25 cellular contexts compared by ENCODE assay signal in genomic region chr2:207450186-207450585, GRCh38.
"Had no signal": no experiment of that assay in that cellular context is flagged by ENCODE, and none has a peak within 500 bp of the region (broad histone marks: within the 10 kb centered on the region; RNA-seq: fewer than 3 reads in every experiment).

No MANE protein-coding gene starts in this region.

- DNase-seq: activated CD4-positive, alpha-beta memory T cell treated with anti-CD3 and anti-CD28 coated beads, Interleukin-2, amount 10 ng/mL, durations not matched to agents 7 days and 5 days; activated CD4-positive, alpha-beta T cell treated with anti-CD3 and anti-CD28 coated beads, Interleukin-2, amount 10 ng/mL, durations not matched to agents 24 days and 14 days; activated CD4-positive, CD25-positive, alpha-beta regulatory T cell treated with anti-CD3 and anti-CD28 coated beads, Interleukin-2, amount 50 U/mL, for 72 hours; activated CD8-positive, alpha-beta memory T cell treated with anti-CD3 and anti-CD28 coated beads, Interleukin-2, amount 50 U/mL, for 48 hours; activated gamma-delta T cell; activated naive CD4-positive, alpha-beta T cell treated with anti-CD3 and anti-CD28 coated beads, Interleukin-2, amount 10 ng/mL, durations not matched to agents 7 days and 5 days; activated naive CD8-positive, alpha-beta T cell treated with anti-CD3 and anti-CD28 coated beads, Interleukin-2, amount 10 ng/mL, durations not matched to agents 7 days and 5 days; activated T-cell treated with anti-CD3 and anti-CD28 coated beads, Interleukin-2, amount 50 U/mL, for 24 hours; brain microvascular endothelial cell; effector memory CD8-positive, alpha-beta T cell; erythroblast; gastrocnemius medialis; immature natural killer cell; kidney; left colon; midbrain; naive thymus-derived CD8-positive, alpha-beta T cell; stimulated activated CD4-positive, alpha-beta T cell treated with anti-CD3 and anti-CD28 coated beads, Interleukin-15, amount 100 ng/mL, for 24 hours; stimulated activated CD4-positive, alpha-beta T cell treated with anti-CD3 and anti-CD28 coated beads, Interleukin-2, amount 100 ng/mL, for 24 hours; stimulated activated naive B cell treated with anti-CD40 and anti-IgM and Interleukin-4, amounts not matched to agents 10 μg/mL and 1 μg/mL and 100 μg/mL, for 72 hours; stomach; T1000; thyroid gland; upper lobe of right lung; WERI-Rb-1 had no signal

- ATAC-seq: effector memory CD8-positive, alpha-beta T cell; gastrocnemius medialis; left colon; naive thymus-derived CD8-positive, alpha-beta T cell; stimulated activated naive B cell treated with anti-CD40 and anti-IgM and Interleukin-4, amounts not matched to agents 10 μg/mL and 1 μg/mL and 100 μg/mL, for 72 hours; upper lobe of right lung had no signal
